8 cellular contexts compared by ENCODE assay signal in genomic region chrX:49915352-49916222, GRCh38. TPM values are rescaled to one million over a fixed set of nuclear protein-coding genes. Genes with fewer than 3 reads are reported as not detected.
A peak's percentile ranks its signal among the peaks of the same experiment; 100 is the strongest.
DNase-seq lines count a peak whose midpoint lies in the region; ATAC-seq and TF ChIP-seq lines count a peak whose summit lies in the region.

No MANE protein-coding gene starts in this region.

- peaks cover under 1% of the 10 kb centered on the region for H3K4me1 Mint-ChIP-seq in activated CD8-positive, alpha-beta memory T cell treated with anti-CD3 and anti-CD28 coated beads, Interleukin-2, amount 10 ng/mL, durations not matched to agents 7 days and 5 days
- H3K4me1 Mint-ChIP-seq in HFFc6 (ENCODE audit: low read depth) = no peaks in the 10 kb centered on the region
- no peaks in the 10 kb centered on the region for H3K4me1 Mint-ChIP-seq in endodermal cell
- peaks cover under 1 to 8% (median 3%) of the 10 kb centered on the region in 7 donors for H3K4me1 Mint-ChIP-seq in naive thymus-derived CD4-positive, alpha-beta T cell

- CTCF ChIA-PET in activated CD8-positive, alpha-beta memory T cell treated with anti-CD3 and anti-CD28 coated beads, Interleukin-2, amount 10 ng/mL, durations not matched to agents 7 days and 5 days (lab: Charles Lee) = interaction anchor here (0.7 to 1.4 kb wide), 4 partner anchors 31 to 274 kb away, joined by 3 to 4 read pairs (median 4); no protein-coding TSS in a partner anchor
- CTCF ChIA-PET in naive thymus-derived CD4-positive, alpha-beta T cell (lab: Charles Lee) = interaction anchor here (0.6 to 1.9 kb wide), 4 partner anchors 27 to 670 kb away, joined by 3 to 7 read pairs (median 3); no protein-coding TSS in a partner anchor

- no peaks in the 10 kb centered on the region for H3K9me3 Mint-ChIP-seq in activated CD8-positive, alpha-beta memory T cell treated with anti-CD3 and anti-CD28 coated beads, Interleukin-2, amount 10 ng/mL, durations not matched to agents 7 days and 5 days (ENCODE audit: low read depth)
- H3K9me3 Mint-ChIP-seq in HFFc6 = no peaks in the 10 kb centered on the region
- peaks cover 31% of the 10 kb centered on the region for H3K9me3 Mint-ChIP-seq in endodermal cell
- H3K9me3 Mint-ChIP-seq in naive thymus-derived CD4-positive, alpha-beta T cell = no peaks in the 10 kb centered on the region

- H3K27me3 Mint-ChIP-seq in activated CD8-positive, alpha-beta memory T cell treated with anti-CD3 and anti-CD28 coated beads, Interleukin-2, amount 10 ng/mL, durations not matched to agents 7 days and 5 days = no peaks in the 10 kb centered on the region
- H3K27me3 Mint-ChIP-seq in HFFc6 (ENCODE audit: insufficient read depth) (no peaks in the 10 kb centered on the region; the same call in 1 of the 2 replicates), endodermal cell (ENCODE audit: insufficient read depth) (no peaks in the 10 kb centered on the region)
- H3K27me3 Mint-ChIP-seq in naive thymus-derived CD4-positive, alpha-beta T cell = no peaks in the 10 kb centered on the region

- H3K36me3 ChIP-seq in endodermal cell (ENCODE audit: control insufficient read depth, insufficient read depth, low read length) (no peaks in the 10 kb centered on the region), uterus (no peaks in the 10 kb centered on the region)
- no peaks in the 10 kb centered on the region for H3K36me3 ChIP-seq in naive thymus-derived CD4-positive, alpha-beta T cell (ENCODE audit: control insufficient read depth in 2 of 3, insufficient read depth in 3 of 3, low read length in 3 of 3)

- WGBS in endodermal cell (ENCODE audit: insufficient coverage in 1 of 2, insufficient read length in 1 of 2), 2 experiments = 38 to 50% methylated on average over 2 to 8 of the region's 8 CpGs

- peak; percentile 78 for ATAC-seq in activated CD8-positive, alpha-beta memory T cell treated with anti-CD3 and anti-CD28 coated beads, Interleukin-2, amount 10 ng/mL, durations not matched to agents 7 days and 5 days
- peak; percentile 82 for ATAC-seq in naive thymus-derived CD4-positive, alpha-beta T cell

- no peaks in the 10 kb centered on the region for H3K36me3 Mint-ChIP-seq in activated CD8-positive, alpha-beta memory T cell treated with anti-CD3 and anti-CD28 coated beads, Interleukin-2, amount 10 ng/mL, durations not matched to agents 7 days and 5 days
- H3K36me3 Mint-ChIP-seq in HFFc6 (ENCODE audit: low read depth) = no peaks in the 10 kb centered on the region
- no peaks in the 10 kb centered on the region for H3K36me3 Mint-ChIP-seq in endodermal cell (ENCODE audit: low read depth)
- no peaks in the 10 kb centered on the region for H3K36me3 Mint-ChIP-seq in naive thymus-derived CD4-positive, alpha-beta T cell

- no peak overlapping the region for H3K4me3 Mint-ChIP-seq in activated CD8-positive, alpha-beta memory T cell treated with anti-CD3 and anti-CD28 coated beads, Interleukin-2, amount 10 ng/mL, durations not matched to agents 7 days and 5 days
- H3K4me3 Mint-ChIP-seq in HFFc6 (no peak overlapping the region), endodermal cell (no peak overlapping the region)
- H3K4me3 Mint-ChIP-seq in naive thymus-derived CD4-positive, alpha-beta T cell = no peak overlapping the region

- intact Hi-C loops in naive thymus-derived CD4-positive, alpha-beta T cell (cut with micrococcal nuclease) = loop anchor here (1.0 to 10.0 kb wide), 7 partner anchors 153 to 1069 kb away; partner anchors contain the start of gene CCNB3 (in 2 of the 2)
- intact Hi-C loops in uterus (cut with DNase I; ENCODE audit: low total_unique reads) = no loop called here

- no peaks in the 10 kb centered on the region for H3K9me3 ChIP-seq in endodermal cell (ENCODE audit: control insufficient read depth, low read length)
- no peaks in the 10 kb centered on the region for H3K9me3 ChIP-seq in naive thymus-derived CD4-positive, alpha-beta T cell (ENCODE audit: control insufficient read depth in 2 of 3, low read length in 3 of 3)
- H3K9me3 ChIP-seq in uterus = no peaks in the 10 kb centered on the region

- TF ChIP-seq POLR2A in uterus (IDR thresholded peaks at IDR 0.05) = no peak

- TF ChIP-seq CTCF in HFFc6 (IDR thresholded peaks at IDR 0.05) (peak; percentile 86), endodermal cell (conservative IDR thresholded peaks at IDR 0.05) (peak; percentile 89), uterus (IDR thresholded peaks at IDR 0.05) (peak; percentile 68 to 76 (median 74))

- no peak overlapping the region for H3K27ac ChIP-seq in endodermal cell (ENCODE audit: low read depth, low read length)
- no peak overlapping the region for H3K27ac ChIP-seq in naive thymus-derived CD4-positive, alpha-beta T cell (ENCODE audit: low read depth, low read length)
- H3K27ac ChIP-seq in uterus = no peak overlapping the region

- H3K9ac ChIP-seq in endodermal cell (ENCODE audit: extremely low read depth, low read length, poor library complexity, severe bottlenecking) = no peak overlapping the region

- H3K4me3 ChIP-seq in endodermal cell (ENCODE audit: low read length) = no peak overlapping the region
- H3K4me3 ChIP-seq in naive thymus-derived CD4-positive, alpha-beta T cell (ENCODE audit: low read length) = no peak overlapping the region
- H3K4me3 ChIP-seq in uterus = no peak overlapping the region

- POLR2A ChIA-PET in naive thymus-derived CD4-positive, alpha-beta T cell (lab: Charles Lee) = interaction anchor here (0.7 kb wide), 1 partner anchor 250 kb away, joined by 4 read pairs; no protein-coding TSS in a partner anchor

- peak; percentile 54 for DNase-seq in activated CD8-positive, alpha-beta memory T cell treated with anti-CD3 and anti-CD28 coated beads, Interleukin-2, amount 10 ng/mL, durations not matched to agents 7 days and 5 days
- no peak for DNase-seq in activated CD8-positive, alpha-beta memory T cell treated with anti-CD3 and anti-CD28 coated beads, Interleukin-2, amount 50 U/mL, for 48 hours
- DNase-seq in HFFc6 (peak; percentile 36), NCI-H2227 treated with DMSO at 0.1 percent for 48 hours (lab: John Stamatoyannopoulos, UW) (peak; percentile 50), endodermal cell (peak; percentile 59), uterus (peak; percentile 24 to 45)
- peak; percentile 34 for DNase-seq in activated CD4-positive, CD25-positive, alpha-beta regulatory T cell treated with anti-CD3 and anti-CD28 coated beads, Interleukin-2, amount 50 U/mL, for 72 hours
- peak in 8 of 9 donors; percentile 21 to 66 (median 46) for DNase-seq in naive thymus-derived CD4-positive, alpha-beta T cell

- no peak overlapping the region for H3K27ac Mint-ChIP-seq in activated CD8-positive, alpha-beta memory T cell treated with anti-CD3 and anti-CD28 coated beads, Interleukin-2, amount 10 ng/mL, durations not matched to agents 7 days and 5 days
- H3K27ac Mint-ChIP-seq in HFFc6 = no peak overlapping the region
- H3K27ac Mint-ChIP-seq in endodermal cell = no peak overlapping the region
- no peak overlapping the region for H3K27ac Mint-ChIP-seq in naive thymus-derived CD4-positive, alpha-beta T cell

- no peaks in the 10 kb centered on the region for H3K27me3 ChIP-seq in endodermal cell (ENCODE audit: control insufficient read depth, insufficient read depth, low read length, poor library complexity, severe bottlenecking)
- no peaks in the 10 kb centered on the region for H3K27me3 ChIP-seq in naive thymus-derived CD4-positive, alpha-beta T cell (ENCODE audit: control insufficient read depth in 2 of 2, insufficient read depth in 2 of 2, low read length in 2 of 2)
- H3K27me3 ChIP-seq in uterus = peaks cover 0 to 4% of the 10 kb centered on the region in 2 donors

- H3K4me1 ChIP-seq in endodermal cell (ENCODE audit: control insufficient read depth, insufficient read depth, low read length) (no peaks in the 10 kb centered on the region), uterus (peaks cover 0 to 3% of the 10 kb centered on the region in 2 donors)
- no peaks in the 10 kb centered on the region for H3K4me1 ChIP-seq in naive thymus-derived CD4-positive, alpha-beta T cell (ENCODE audit: control insufficient read depth in 2 of 2, insufficient read depth in 2 of 2, low read length in 2 of 2)

RNA-seq across cellular contexts. Expression of gene CLCN5, which starts 6.8 kb away (rescaled TPM):
- total RNA-seq in activated CD8-positive, alpha-beta memory T cell treated with anti-CD3 and anti-CD28 coated beads, Interleukin-2, amount 10 ng/mL, durations not matched to agents 7 days and 5 days = 1 to 10 TPM; 4.0 to 5.3 TPM
- 1 to 10 TPM; 1.7 to 4.0 (median 2.4) TPM for total RNA-seq in HFFc6 (2021; fragmentation: NEBNext Ultra II Directional; extraction: Animal tissue kit (Norgen Biotek cat#: 25700))
- total RNA-seq in endodermal cell (10 to 100 TPM; 12.9 to 18.9 TPM), uterus (10 to 100 TPM in 2 of 4 donors, 1 to 10 TPM in 2; 6.4 to 81.2 (median 11.0) TPM)
- polyA plus RNA-seq in endodermal cell (2013, experiment 1 of 2) = 9.7 TPM
- 7.7 TPM for polyA plus RNA-seq in endodermal cell (2013, experiment 2 of 2)
- 1 to 10 TPM; 2.8 to 3.9 (median 3.8) TPM for total RNA-seq in naive thymus-derived CD4-positive, alpha-beta T cell
- 1 to 10 TPM in 1 of 2 donors, under 1 TPM in 1; 0.50 to 1.3 TPM for polyA plus RNA-seq in naive thymus-derived CD4-positive, alpha-beta T cell

RNA-seq across cellular contexts. Expression of gene USP27X, which starts 36.3 kb away (rescaled TPM):
- total RNA-seq in activated CD8-positive, alpha-beta memory T cell treated with anti-CD3 and anti-CD28 coated beads, Interleukin-2, amount 10 ng/mL, durations not matched to agents 7 days and 5 days = 1 to 10 TPM; 1.0 to 1.7 TPM
- 1 to 10 TPM; 1.9 to 2.3 (median 2.0) TPM for total RNA-seq in HFFc6 (2021; fragmentation: NEBNext Ultra II Directional; extraction: Animal tissue kit (Norgen Biotek cat#: 25700))
- total RNA-seq in endodermal cell = 1 to 10 TPM; 7.1 to 8.2 TPM
- polyA plus RNA-seq in endodermal cell (2013, experiment 1 of 2) = 8.4 TPM
- 6.7 TPM for polyA plus RNA-seq in endodermal cell (2013, experiment 2 of 2)
- 1 to 10 TPM; 1.8 to 9.4 (median 3.8) TPM for total RNA-seq in naive thymus-derived CD4-positive, alpha-beta T cell
- 1 to 10 TPM in 1 of 2 donors, under 1 TPM in 1; 0.97 to 1.2 TPM for polyA plus RNA-seq in naive thymus-derived CD4-positive, alpha-beta T cell
- total RNA-seq in uterus = 10 to 100 TPM in 1 of 4 donors, 1 to 10 TPM in 2, under 1 TPM in 1; 0.59 to 15.6 (median 4.1) TPM
